Comparison of ENCODE assay signal across 15 cellular contexts in the genomic region with DNA sequence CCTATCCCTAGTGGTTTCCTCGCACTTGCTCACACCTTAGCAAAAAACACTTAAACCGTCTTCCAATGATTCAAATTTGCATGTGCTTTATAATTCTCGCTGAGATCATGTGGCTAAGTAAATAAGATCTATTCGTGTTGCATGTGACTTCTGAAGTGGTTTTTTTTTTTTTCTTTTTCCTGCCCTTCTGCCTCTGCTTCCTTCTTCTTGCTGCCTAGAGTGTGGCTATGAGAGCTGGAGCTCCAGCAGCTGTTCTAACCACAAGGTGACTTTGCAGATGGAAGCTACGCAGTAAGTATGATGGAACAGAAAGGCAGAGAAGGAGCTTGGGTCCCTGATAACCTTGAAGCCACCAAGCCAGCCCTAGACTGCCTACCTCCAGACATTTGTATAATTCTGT. TPM values are rescaled to one million over a fixed set of nuclear protein-coding genes. Genes with fewer than 3 reads are reported as not detected.
DNase-seq lines count a peak whose midpoint lies in the region; ATAC-seq, FAIRE-seq and TF ChIP-seq lines count a peak whose summit lies in the region.
"Had no signal": no experiment of that assay in that cellular context is flagged by ENCODE, and none has a peak within 500 bp of the region (broad histone marks: within the 10 kb centered on the region; RNA-seq: fewer than 3 reads in every experiment).

No MANE protein-coding gene starts in this region.

- no peak overlapping the region for H3K9ac ChIP-seq in neural progenitor cell

- H3K9me3 ChIP-seq in neural progenitor cell (ENCODE audit: low read depth), result no peaks in the 10 kb centered on the region

- H3K36me3 ChIP-seq in neural progenitor cell, result no peaks in the 10 kb centered on the region

- H3K36me3 Mint-ChIP-seq in neural progenitor cell, result no peaks in the 10 kb centered on the region

- ATAC-seq in HG02973 (IDR thresholded peaks at IDR 0.05; ENCODE audit: unreplicated experiment) (no peak), GM19035 (IDR thresholded peaks at IDR 0.05; ENCODE audit: unreplicated experiment) (no peak)
- ATAC-seq: HCT116; stimulated activated naive CD8-positive, alpha-beta T cell treated with anti-CD3 and anti-CD28 coated beads, Interleukin-15, amount 100 ng/mL, for 72 hours had no signal

- H3K4me3 Mint-ChIP-seq in neural progenitor cell, result no peak overlapping the region
- H3K4me3 Mint-ChIP-seq: stimulated activated naive CD8-positive, alpha-beta T cell treated with anti-CD3 and anti-CD28 coated beads, Interleukin-15, amount 100 ng/mL, for 72 hours had no signal

- no peaks in the 10 kb centered on the region for H3F3A ChIP-seq in neural progenitor cell (ENCODE audit: low read depth)

- H3K4me1 Mint-ChIP-seq in neural progenitor cell, result peaks cover 10% of the 10 kb centered on the region

- peaks cover 9% of the 10 kb centered on the region for H3K27me3 Mint-ChIP-seq in neural progenitor cell (ENCODE audit: insufficient read depth, low read depth)
- H3K27me3 Mint-ChIP-seq: stimulated activated naive CD8-positive, alpha-beta T cell treated with anti-CD3 and anti-CD28 coated beads, Interleukin-15, amount 100 ng/mL, for 72 hours had no signal

- H3K9me3 Mint-ChIP-seq in neural progenitor cell, result no peaks in the 10 kb centered on the region
- H3K9me3 Mint-ChIP-seq: stimulated activated naive CD8-positive, alpha-beta T cell treated with anti-CD3 and anti-CD28 coated beads, Interleukin-15, amount 100 ng/mL, for 72 hours had no signal

- no peaks in the 10 kb centered on the region for H3K79me2 ChIP-seq in neural progenitor cell (ENCODE audit: low read depth)

- peak overlapping the region; percentile 47 for H3K27ac Mint-ChIP-seq in neural progenitor cell

- H3K27me3 ChIP-seq in HL-60 (ENCODE audit: insufficient read depth, poor library complexity, severe bottlenecking) (no peaks in the 10 kb centered on the region), neural progenitor cell (no peaks in the 10 kb centered on the region)

- peaks cover 8% of the 10 kb centered on the region for H3K4me1 ChIP-seq in neural progenitor cell

- H3K27ac ChIP-seq in HL-60 (replicated peaks) (peak overlapping the region; percentile 49), neural progenitor cell (no peak overlapping the region)

- H3K4me3 ChIP-seq in HL-60 (replicated peaks; ENCODE audit: insufficient read depth, low read length), result no peak overlapping the region
- no peak overlapping the region for H3K4me3 ChIP-seq in neural progenitor cell

- TF ChIP-seq CTCF in HL-60 (IDR thresholded peaks at IDR 0.05; ENCODE audit: insufficient read depth, low read length), result no peak
- no peak for TF ChIP-seq CTCF in neural progenitor cell (IDR thresholded peaks at IDR 0.05)
- TF ChIP-seq CTCF in D721Med (IDR thresholded peaks at IDR 0.05; ENCODE audit: insufficient read depth, missing control alignments), result no peak

- no peak overlapping the region for H2AFZ ChIP-seq in neural progenitor cell (replicated peaks)

- DNase-seq in HL-60 (ENCODE audit: low read depth in 1 of 2, low spot score in 1 of 2), result peak; percentile 65 to 77
- peak; percentile 26 for DNase-seq in NAMALWA (ENCODE audit: low spot score)
- peak; percentile 36 for DNase-seq in UCSD-AML1 (lab: John Stamatoyannopoulos, UW; ENCODE audit: unreplicated experiment)
- DNase-seq in neural progenitor cell (ENCODE audit: low spot score), result no peak
- no peak for DNase-seq in D721Med (ENCODE audit: insufficient read length, low spot score)
- DNase-seq in stimulated activated CD4-positive, alpha-beta T cell treated with anti-CD3 and anti-CD28 coated beads, Interleukin-4, amount 100 ng/mL, for 4 hours, result no peak
- DNase-seq: effector CD4-positive, alpha-beta T cell; Karpas-422; NCI-H748 treated with DMSO at 0.1 percent for 48 hours; stimulated activated CD4-positive, alpha-beta T cell treated with anti-CD3 and anti-CD28 coated beads, Interleukin-4, amount 100 ng/mL, for 1 hour; stimulated activated naive CD8-positive, alpha-beta T cell treated with anti-CD3 and anti-CD28 coated beads, Interleukin-15, amount 100 ng/mL, for 72 hours; T-helper 1 cell had no signal

- no peak overlapping the region for H3K4me2 ChIP-seq in neural progenitor cell

- H4K20me1 ChIP-seq in neural progenitor cell (ENCODE audit: low read depth), result no peaks in the 10 kb centered on the region

- FAIRE-seq in D721Med (lab: Jason Lieb, UNC), result no peak

RNA-seq across cellular contexts. Expression of a gene that starts 36.4 kb away (rescaled TPM):
- total RNA-seq in neural progenitor cell (ENCODE audit: low replicate concordance), result 24.0 and 38.0 TPM in 2 replicates

Comparison
In these comparisons a context has a peak if more than half of its experiments do, and no peak if none do; other contexts are left out.
1. DNase-seq: peak in HL-60 (2 of 2), NAMALWA (single experiment) and UCSD-AML1 (single experiment); none in neural progenitor cell (single experiment), D721Med (single experiment) and stimulated activated CD4-positive, alpha-beta T cell treated with anti-CD3 and anti-CD28 coated beads, Interleukin-4, amount 100 ng/mL, for 4 hours (0 of 2).